Comparison of ENCODE assay signal across 16 cellular contexts in genomic region chr14:75445958-75446357, GRCh38. TPM values are rescaled to one million over a fixed set of nuclear protein-coding genes. Genes with fewer than 3 reads are reported as not detected.
DNase-seq lines count a peak whose midpoint lies in the region; ATAC-seq, FAIRE-seq and TF ChIP-seq lines count a peak whose summit lies in the region.
"Had no signal": no experiment of that assay in that cellular context is flagged by ENCODE, and none has a peak within 500 bp of the region (broad histone marks: within the 10 kb centered on the region; RNA-seq: fewer than 3 reads in every experiment).

No MANE protein-coding gene starts in this region.

- H3K27me3 ChIP-seq in BLaER1 treated with 17β-estradiol and CSF1 and Interleukin-3, amounts not matched to agents 10 nM and 100 nM, result no peaks in the 10 kb centered on the region
- no peaks in the 10 kb centered on the region for H3K27me3 ChIP-seq in neutrophil
- H3K27me3 ChIP-seq: BE2C had no signal

- DNase-seq in GM12891 (ENCODE audit: insufficient read length, low spot score), result no peak
- peak; percentile 9 for DNase-seq in OCI-M1 (lab: John Stamatoyannopoulos, UW)
- no peak for DNase-seq in EL
- no peak for DNase-seq in T-helper 9 cell
- no peak for DNase-seq in A172 (ENCODE audit: low spot score)
- DNase-seq in T-cell, result no peak
- DNase-seq: BE2C; Calu3; CD4-positive, CD25-positive, alpha-beta regulatory T cell; DMS 273 treated with DMSO at 0.1 percent for 48 hours; H7 had no signal

- TF ChIP-seq CTCF in neutrophil (IDR thresholded peaks at IDR 0.05), result no peak

- peak overlapping the region; percentile 14 to 57 (median 45); a peak in 18 of 22 replicates for H3K4me2 ChIP-seq in BLaER1 treated with 17β-estradiol and CSF1 and Interleukin-3, amounts not matched to agents 10 nM and 100 nM
- H3K4me2 ChIP-seq: A549, GM23338 had no signal

- CTCF ChIA-PET in T-cell (lab: Charles Lee), result interaction anchor here in 1 of 2 donors (0.7 kb wide), 1 partner anchor 1298 kb away, joined by 3 read pairs; no protein-coding TSS in a partner anchor

- H3K4me1 ChIP-seq in BLaER1 treated with 17β-estradiol and CSF1 and Interleukin-3, amounts not matched to agents 10 nM and 100 nM, result peaks cover 12 to 58% (median 29%) of the 10 kb centered on the region in 10 experiments; a peak in 18 of 20 replicates
- H3K4me1 ChIP-seq in neutrophil (ENCODE audit: control insufficient read depth in 1 of 2, insufficient read depth in 1 of 2, low read depth in 1 of 2, low read length in 1 of 2), result peaks cover 30 to 36% of the 10 kb centered on the region in 2 experiments
- H3K4me1 ChIP-seq: BE2C had no signal

- H3K27me3 Mint-ChIP-seq in T-cell, result peaks cover 5 to 6% of the 10 kb centered on the region in 2 donors

- H3K4me3 Mint-ChIP-seq in T-cell, result no peak overlapping the region
- H3K4me3 Mint-ChIP-seq: CD4-positive, CD25-positive, alpha-beta regulatory T cell; GM23338 had no signal

- H3K4me1 Mint-ChIP-seq in T-cell, result no peaks in the 10 kb centered on the region
- H3K4me1 Mint-ChIP-seq: CD4-positive, CD25-positive, alpha-beta regulatory T cell had no signal

- no peak overlapping the region for H3K27ac Mint-ChIP-seq in T-cell
- H3K27ac Mint-ChIP-seq: CD4-positive, CD25-positive, alpha-beta regulatory T cell; GM23338 had no signal

- peak; percentile 45 for FAIRE-seq in GM12891 (lab: Jason Lieb, UNC)
- FAIRE-seq: A549 had no signal

- TF ChIP-seq POLR2A in GM12891 (IDR thresholded peaks at IDR 0.05; ENCODE audit: low read depth, low read length), result no peak

- H3K27ac ChIP-seq in BLaER1 treated with 17β-estradiol and CSF1 and Interleukin-3, amounts not matched to agents 10 nM and 100 nM, result 0 out of 22 replicates have a peak overlapping the region, but pooled peaks of 1 of the 11 experiments have one; percentile 6
- peak overlapping the region; percentile 71 for H3K27ac ChIP-seq in neutrophil
- H3K27ac ChIP-seq: A549, HL-60 had no signal

- peaks cover 46 to 100% (median 61%) of the 10 kb centered on the region in 11 experiments for H3K36me3 ChIP-seq in BLaER1 treated with 17β-estradiol and CSF1 and Interleukin-3, amounts not matched to agents 10 nM and 100 nM
- H3K36me3 ChIP-seq in neutrophil, result peaks cover 56% of the 10 kb centered on the region
- H3K36me3 ChIP-seq: BE2C had no signal

- ATAC-seq in T-cell (replicated peaks in 1 of 4), result no peak
- ATAC-seq: A549, GM23338 had no signal

- H3K9me3 ChIP-seq in BLaER1 treated with 17β-estradiol and CSF1 and Interleukin-3, amounts not matched to agents 10 nM and 100 nM (replicated peaks in 1 of 11), result peaks cover 0 to 11% (median 0%) of the 10 kb centered on the region in 11 experiments; a peak in 3 of 22 replicates
- H3K9me3 ChIP-seq in neutrophil, result no peaks in the 10 kb centered on the region
- H3K9me3 ChIP-seq: A549, BE2C had no signal

- H3K9ac ChIP-seq in BLaER1 treated with 17β-estradiol and CSF1 and Interleukin-3, amounts not matched to agents 10 nM and 100 nM, result no peak overlapping the region

- peaks cover 0 to 100% (median 26%) of the 10 kb centered on the region in 11 experiments; a peak in 13 of 22 replicates for H4K20me1 ChIP-seq in BLaER1 treated with 17β-estradiol and CSF1 and Interleukin-3, amounts not matched to agents 10 nM and 100 nM

- no peak overlapping the region for H3K4me3 ChIP-seq in BLaER1 treated with 17β-estradiol and CSF1 and Interleukin-3, amounts not matched to agents 10 nM and 100 nM
- H3K4me3 ChIP-seq in neutrophil (ENCODE audit: low read depth in 1 of 2, low read length in 1 of 2), result no peak overlapping the region
- H3K4me3 ChIP-seq: A549, GM23338 had no signal

- H3K36me3 Mint-ChIP-seq in T-cell, result no peaks in the 10 kb centered on the region
- H3K36me3 Mint-ChIP-seq: CD4-positive, CD25-positive, alpha-beta regulatory T cell had no signal

- POLR2A ChIA-PET in T-cell (lab: Charles Lee), result no interaction called here

- H3K9me3 Mint-ChIP-seq in T-cell, result no peaks in the 10 kb centered on the region
- H3K9me3 Mint-ChIP-seq: GM23338 had no signal

TF ChIP-seq in GM12891, 5 proteins besides CTCF, POLR2A, EP300 and RAD21:
- TF ChIP-seq TAF1 (IDR thresholded peaks at IDR 0.05; ENCODE audit: low read depth, low read length), result no peak
TF ChIP-seq in GM12891: peak in this region for 0.

RNA-seq across cellular contexts. Expression of gene JDP2, which starts 18.1 kb away (rescaled TPM):
- polyA plus RNA-seq in GM12891 (2012; ENCODE audit: low read depth, missing spikeins), result 8.5 TPM
- total RNA-seq in A172 (2014; rRNA removed; shearing (Covaris generic)), result 8.2 and 19.3 TPM in 2 replicates
- under 1 TPM; 0.45 to 0.93 (median 0.76) TPM for total RNA-seq in T-cell
